In the genomic region with DNA sequence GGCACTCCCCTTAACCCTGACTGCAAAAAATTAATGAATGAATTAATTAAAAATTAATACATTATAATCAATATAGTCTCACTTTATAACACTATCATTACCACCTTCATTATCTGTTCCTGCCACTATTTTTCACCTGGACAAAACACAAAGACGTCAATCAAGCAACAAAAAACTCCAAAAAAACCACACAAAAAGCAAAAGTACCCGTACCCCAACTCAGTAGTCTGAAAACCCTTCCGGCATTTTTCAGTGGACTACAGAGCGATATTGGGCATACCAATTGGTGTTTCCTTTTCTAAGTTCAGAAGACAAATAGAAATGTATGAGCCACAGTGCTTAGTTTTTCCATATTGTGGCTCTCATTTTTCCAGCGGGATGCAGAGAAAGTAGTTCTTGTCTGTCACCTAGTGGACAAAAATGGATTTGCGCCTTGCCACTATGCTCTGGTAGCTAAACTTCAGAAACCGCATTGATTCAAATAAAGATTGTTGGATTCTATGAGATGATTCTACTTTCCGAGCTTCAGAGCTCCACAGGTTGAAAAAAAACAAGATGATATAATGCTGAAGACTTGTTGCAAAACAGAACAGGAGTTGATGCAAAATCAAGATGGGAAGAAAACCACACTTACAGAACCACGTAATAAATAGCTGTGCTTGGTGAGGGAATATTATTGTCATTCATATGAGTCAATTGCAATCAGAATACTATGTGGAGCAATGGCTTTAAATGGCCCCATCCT, we compare ENCODE assay signal across 7 cellular contexts. TPM values are rescaled to one million over a fixed set of nuclear protein-coding genes. Genes with fewer than 3 reads are reported as not detected.
A peak's percentile ranks its signal among the peaks of the same experiment; 100 is the strongest.
DNase-seq lines count a peak whose midpoint lies in the region; ATAC-seq and TF ChIP-seq lines count a peak whose summit lies in the region.

No MANE protein-coding gene starts in this region.

- peaks cover 19% of the 10 kb centered on the region for H3K4me1 ChIP-seq in effector memory CD4-positive, alpha-beta T cell (ENCODE audit: control insufficient read depth, insufficient read depth, low read length, poor library complexity, severe bottlenecking)

- peak; percentile 79 for DNase-seq in GM12865 (ENCODE audit: low read depth)
- peak; percentile 63 for DNase-seq in NCI-H748 (lab: John Stamatoyannopoulos, UW; ENCODE audit: unreplicated experiment)
- DNase-seq in activated CD4-positive, alpha-beta memory T cell treated with anti-CD3 and anti-CD28 coated beads for 36 hours = peak; percentile 79
- DNase-seq in effector memory CD4-positive, alpha-beta T cell = peak; percentile 16 to 44 (median 21)
- DNase-seq in midbrain (lab: John Stamatoyannopoulos, UW) = peak; percentile 79
- DNase-seq in stimulated activated effector memory CD8-positive, alpha-beta T cell treated with anti-CD3 and anti-CD28 coated beads, Interleukin-12 subunit alpha, Interleukin-12 subunit beta, amount 100 ng/mL, for 72 hours (ENCODE audit: low spot score in 2 of 2) = peak; percentile 58 to 83

- peak overlapping the region; percentile 69 for H3K27ac ChIP-seq in effector memory CD4-positive, alpha-beta T cell (ENCODE audit: insufficient read depth, low read length, poor library complexity, severe bottlenecking)

- H3K4me1 Mint-ChIP-seq in activated CD4-positive, alpha-beta memory T cell treated with anti-CD3 and anti-CD28 coated beads for 36 hours (ENCODE audit: low read depth) = peaks cover 43% of the 10 kb centered on the region
- peaks cover 37% of the 10 kb centered on the region for H3K4me1 Mint-ChIP-seq in stimulated activated effector memory CD8-positive, alpha-beta T cell treated with anti-CD3 and anti-CD28 coated beads, Interleukin-12 subunit alpha, Interleukin-12 subunit beta, amount 100 ng/mL, for 72 hours

- intact Hi-C loops in activated CD4-positive, alpha-beta memory T cell treated with anti-CD3 and anti-CD28 coated beads for 36 hours (cut with micrococcal nuclease) = loop anchor here (1.0 to 5.0 kb wide), 10 partner anchors 18 to 630 kb away; a partner anchor contains a TSS

- no peaks in the 10 kb centered on the region for H3K27me3 Mint-ChIP-seq in activated CD4-positive, alpha-beta memory T cell treated with anti-CD3 and anti-CD28 coated beads for 36 hours

- H3K4me3 Mint-ChIP-seq in activated CD4-positive, alpha-beta memory T cell treated with anti-CD3 and anti-CD28 coated beads for 36 hours = peak overlapping the region; percentile 66
- peak overlapping the region; percentile 54 for H3K4me3 Mint-ChIP-seq in stimulated activated effector memory CD8-positive, alpha-beta T cell treated with anti-CD3 and anti-CD28 coated beads, Interleukin-12 subunit alpha, Interleukin-12 subunit beta, amount 100 ng/mL, for 72 hours

- no peaks in the 10 kb centered on the region for H3K9me3 ChIP-seq in effector memory CD4-positive, alpha-beta T cell (ENCODE audit: control insufficient read depth, low read length)

- peak; percentile 50 for ATAC-seq in HG03378 (IDR thresholded peaks at IDR 0.05; ENCODE audit: unreplicated experiment)
- peak; percentile 81 for ATAC-seq in stimulated activated effector memory CD8-positive, alpha-beta T cell treated with anti-CD3 and anti-CD28 coated beads, Interleukin-12 subunit alpha, Interleukin-12 subunit beta, amount 100 ng/mL, for 72 hours

- H3K36me3 Mint-ChIP-seq in activated CD4-positive, alpha-beta memory T cell treated with anti-CD3 and anti-CD28 coated beads for 36 hours = no peaks in the 10 kb centered on the region
- no peaks in the 10 kb centered on the region for H3K36me3 Mint-ChIP-seq in stimulated activated effector memory CD8-positive, alpha-beta T cell treated with anti-CD3 and anti-CD28 coated beads, Interleukin-12 subunit alpha, Interleukin-12 subunit beta, amount 100 ng/mL, for 72 hours

- H3K36me3 ChIP-seq in effector memory CD4-positive, alpha-beta T cell (ENCODE audit: control insufficient read depth, insufficient read depth, low read length) = no peaks in the 10 kb centered on the region

- CTCF ChIA-PET in activated CD4-positive, alpha-beta memory T cell treated with anti-CD3 and anti-CD28 coated beads for 36 hours (lab: Charles Lee) = interaction anchor here (0.6 to 3.2 kb wide), 54 partner anchors 11 to 767 kb away, joined by 3 to 50 read pairs (median 4); no protein-coding TSS in a partner anchor

- H3K9me3 Mint-ChIP-seq in activated CD4-positive, alpha-beta memory T cell treated with anti-CD3 and anti-CD28 coated beads for 36 hours = no peaks in the 10 kb centered on the region
- no peaks in the 10 kb centered on the region for H3K9me3 Mint-ChIP-seq in stimulated activated effector memory CD8-positive, alpha-beta T cell treated with anti-CD3 and anti-CD28 coated beads, Interleukin-12 subunit alpha, Interleukin-12 subunit beta, amount 100 ng/mL, for 72 hours

- peak overlapping the region; percentile 38; the same call in 1 of the 2 replicates for H3K4me3 ChIP-seq in GM12865 (ENCODE audit: low read depth, low read length)
- H3K4me3 ChIP-seq in effector memory CD4-positive, alpha-beta T cell (ENCODE audit: insufficient read depth, low read depth, low read length, poor library complexity, severe bottlenecking) = peak overlapping the region; percentile 7

- H3K27ac Mint-ChIP-seq in activated CD4-positive, alpha-beta memory T cell treated with anti-CD3 and anti-CD28 coated beads for 36 hours = peak overlapping the region; percentile 76
- H3K27ac Mint-ChIP-seq in stimulated activated effector memory CD8-positive, alpha-beta T cell treated with anti-CD3 and anti-CD28 coated beads, Interleukin-12 subunit alpha, Interleukin-12 subunit beta, amount 100 ng/mL, for 72 hours = no peak overlapping the region

- POLR2A ChIA-PET in activated CD4-positive, alpha-beta memory T cell treated with anti-CD3 and anti-CD28 coated beads for 36 hours (lab: Charles Lee) = interaction anchor here (0.7 to 1.8 kb wide), 8 partner anchors 10 to 137 kb away, joined by 3 to 11 read pairs (median 4); no protein-coding TSS in a partner anchor

- no peaks in the 10 kb centered on the region for H3K27me3 ChIP-seq in effector memory CD4-positive, alpha-beta T cell (replicated peaks; ENCODE audit: control insufficient read depth, insufficient read depth, low read length, poor library complexity, severe bottlenecking)

- peak; percentile 99 for TF ChIP-seq CTCF in GM12865 (IDR thresholded peaks at IDR 0.05; ENCODE audit: insufficient read depth, low read depth, low read length, missing control alignments)

RNA-seq across cellular contexts. Expression of a gene that starts 50.6 kb away (rescaled TPM):
- 100 to 1,000 TPM; 113 to 117 TPM for total RNA-seq in activated CD4-positive, alpha-beta memory T cell treated with anti-CD3 and anti-CD28 coated beads for 36 hours

Comparison
In these comparisons a context has a peak if more than half of its experiments do, and no peak if none do; other contexts are left out.
1. Peak in every context shown above with its lines: DNase-seq, ATAC-seq, H3K4me3 ChIP-seq and H3K27ac ChIP-seq.
2. DNase-seq: peak in every context shown above with its lines; median percentile 79 in GM12865; 79 in activated CD4-positive, alpha-beta memory T cell treated with anti-CD3 and anti-CD28 coated beads for 36 hours; 79 in midbrain; 70 in stimulated activated effector memory CD8-positive, alpha-beta T cell treated with anti-CD3 and anti-CD28 coated beads, Interleukin-12 subunit alpha, Interleukin-12 subunit beta, amount 100 ng/mL, for 72 hours; 63 in NCI-H748; 21 in effector memory CD4-positive, alpha-beta T cell.